In the genomic region with DNA sequence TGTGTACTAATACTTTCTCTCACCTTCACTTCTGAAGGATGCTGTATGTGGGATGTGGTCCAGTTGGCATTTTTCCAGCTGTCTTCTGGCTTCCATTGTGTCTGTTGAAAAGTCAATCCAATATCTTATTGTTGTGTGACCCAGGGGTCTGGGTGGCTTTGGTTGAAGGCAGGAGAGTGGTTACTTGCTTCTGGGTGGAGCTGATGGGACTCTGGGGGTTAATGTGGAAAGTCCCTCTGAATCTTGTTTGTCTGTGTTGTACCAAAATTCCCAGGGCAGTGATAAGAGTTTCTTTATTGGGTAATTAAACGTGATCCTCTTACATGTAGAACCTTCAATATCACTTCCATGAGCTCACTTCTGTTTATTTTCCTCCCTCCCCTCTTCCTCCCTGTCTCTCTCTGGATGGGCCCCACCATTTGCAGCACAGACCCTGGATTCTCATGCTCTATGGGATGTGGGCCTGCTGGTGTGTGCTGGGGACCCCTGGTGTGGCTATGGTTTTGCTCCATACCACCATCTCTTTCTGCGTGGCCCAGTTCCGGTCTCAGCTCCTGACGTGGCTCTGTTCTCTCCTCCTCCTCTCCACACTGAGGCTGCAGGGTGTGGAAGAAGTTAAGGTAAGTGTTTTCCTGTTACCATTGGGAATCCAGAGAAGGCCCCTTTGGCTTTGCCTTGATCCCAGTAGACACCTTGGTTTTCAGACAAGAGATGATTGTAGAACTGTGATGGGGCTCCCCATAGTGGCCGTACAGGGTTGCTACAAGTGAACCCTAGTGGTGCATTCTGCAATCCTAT, we compare ENCODE assay signal across 8 cellular contexts.
A peak's percentile ranks its signal among the peaks of the same experiment; 100 is the strongest.
DNase-seq lines count a peak whose midpoint lies in the region; ATAC-seq and TF ChIP-seq lines count a peak whose summit lies in the region.

No MANE protein-coding gene starts in this region.

- no peaks in the 10 kb centered on the region for H3K36me3 Mint-ChIP-seq in T-helper 17 cell (ENCODE audit: low read depth)

- H3K4me1 Mint-ChIP-seq in T-helper 17 cell = peaks cover 18% of the 10 kb centered on the region

- no peaks in the 10 kb centered on the region for H3K27me3 Mint-ChIP-seq in T-helper 17 cell

- H3K4me3 ChIP-seq in AG04449 (ENCODE audit: low read depth, low read length) = no peak overlapping the region
- no peak overlapping the region for H3K4me3 ChIP-seq in astrocyte of the spinal cord (ENCODE audit: low read depth, low read length)

- ATAC-seq in GM18502 (IDR thresholded peaks at IDR 0.05; ENCODE audit: poor library complexity, unreplicated experiment) (peak; percentile 93), HG02870 (IDR thresholded peaks at IDR 0.05; ENCODE audit: unreplicated experiment) (peak; percentile 95), T-helper 17 cell (peak; percentile 70)

- H3K9me3 ChIP-seq in T-helper 17 cell (ENCODE audit: control insufficient read depth, low read length, poor library complexity, severe bottlenecking) = no peaks in the 10 kb centered on the region

- in situ Hi-C loops in astrocyte of the spinal cord (cut with HindIII; ENCODE audit: low sequenced_read_pairs) = no loop called here

- DNase-seq in AG04449 (ENCODE audit: low read depth, low spot score) (peak; percentile 38), NCI-H128 (lab: John Stamatoyannopoulos, UW; ENCODE audit: unreplicated experiment) (peak; percentile 24), T-helper 17 cell (peak in 2 of 3 donors; percentile 19 to 28), astrocyte of the spinal cord (ENCODE audit: low read depth, low spot score) (peak; percentile 79), iPS-NIHi7 (ENCODE audit: extremely low spot score) (peak; percentile 87)
- DNase-seq in stimulated activated CD4-positive, alpha-beta T cell treated with anti-CD3 and anti-CD28 coated beads, Interleukin-1b, Interleukin-23, amount 100 ng/mL, for 24 hours (ENCODE audit: low read depth in 4 of 4, low spot score in 1 of 4) = peak in 3 of 4 experiments; percentile 6 to 30 (median 27)

- TF ChIP-seq CTCF in AG04449 (IDR thresholded peaks at IDR 0.05; ENCODE audit: insufficient read depth, low read length, missing control alignments) (peak; percentile 86), astrocyte of the spinal cord (IDR thresholded peaks at IDR 0.05; ENCODE audit: low read depth, low read length) (peak; percentile 93)

- H3K27ac Mint-ChIP-seq in T-helper 17 cell = peak overlapping the region; percentile 95

- POLR2A ChIA-PET in AG04449 (lab: Yijun Ruan, JAX) = interaction anchor here (4.3 kb wide), 1 partner anchor 26 kb away, joined by 27 read pairs; no protein-coding TSS in a partner anchor

- H3K4me3 Mint-ChIP-seq in T-helper 17 cell = peak overlapping the region; percentile 79

- CTCF ChIA-PET in AG04449 (lab: Yijun Ruan, JAX) = interaction anchor here (0.6 to 16.4 kb wide), 37 partner anchors 8 to 735 kb away, joined by 3 to 411 read pairs (median 4); a partner anchor contains a TSS

Comparison
In these comparisons a context has a peak if more than half of its experiments do, and no peak if none do; other contexts are left out.
1. DNase-seq: peak in every context shown above with its lines; median percentile 87 in iPS-NIHi7; 79 in astrocyte of the spinal cord; 38 in AG04449; 27 in stimulated activated CD4-positive, alpha-beta T cell treated with anti-CD3 and anti-CD28 coated beads, Interleukin-1b, Interleukin-23, amount 100 ng/mL, for 24 hours; 24 in NCI-H128; 24 in T-helper 17 cell.